In the genomic region with DNA sequence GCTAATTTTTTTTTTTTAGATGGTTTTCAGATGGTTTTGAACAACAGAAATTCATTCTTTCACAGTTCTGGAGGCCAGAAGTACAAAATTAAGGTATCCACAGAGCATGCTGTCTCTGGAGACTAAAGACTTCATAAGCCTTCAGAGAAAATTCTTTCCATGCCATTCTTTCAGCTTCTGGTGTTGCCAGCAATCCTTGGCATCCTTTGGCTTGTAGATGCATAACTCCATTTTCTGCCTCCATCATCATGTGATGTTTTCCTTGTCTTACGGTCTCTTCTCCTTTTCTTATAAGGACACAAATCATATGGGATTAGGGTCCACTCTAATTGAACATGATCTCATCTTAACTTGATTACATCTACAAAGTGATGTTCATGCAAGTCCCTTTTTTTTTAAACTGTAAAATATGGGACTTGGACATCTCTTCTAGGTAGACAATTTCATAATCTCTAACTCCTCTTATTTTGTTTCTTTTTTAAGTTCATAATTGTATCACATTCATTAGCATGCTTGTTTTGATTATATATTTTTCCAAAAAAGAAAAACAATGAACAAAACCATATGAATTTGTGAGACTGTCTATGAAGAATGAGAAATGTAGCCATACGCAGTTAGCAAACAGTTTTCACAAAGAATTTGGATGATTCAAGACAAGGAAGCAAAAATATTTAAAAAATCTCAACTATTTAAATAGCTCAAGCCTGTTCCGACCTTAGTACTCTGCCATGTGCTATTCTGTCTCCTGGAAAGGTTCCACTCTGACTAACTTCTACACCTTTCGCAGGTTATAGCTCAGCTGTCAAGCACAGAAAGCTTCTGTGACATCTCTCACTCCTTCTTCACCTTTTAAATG, we compare ENCODE assay signal across 20 cellular contexts. TPM values are rescaled to one million over a fixed set of nuclear protein-coding genes. Genes with fewer than 3 reads are reported as not detected.
DNase-seq lines count a peak whose midpoint lies in the region; ATAC-seq and TF ChIP-seq lines count a peak whose summit lies in the region.
"Had no signal": no experiment of that assay in that cellular context is flagged by ENCODE, and none has a peak within 500 bp of the region (broad histone marks: within the 10 kb centered on the region; RNA-seq: fewer than 3 reads in every experiment).

No MANE protein-coding gene starts in this region.

- H3K9me3 Mint-ChIP-seq in GM23338 = no peaks in the 10 kb centered on the region
- H3K9me3 Mint-ChIP-seq: activated CD4-positive, alpha-beta memory T cell treated with anti-CD3 and anti-CD28 coated beads, Interleukin-2, amount 10 ng/mL, durations not matched to agents 7 days and 5 days; activated T-helper 1 cell treated with anti-CD3 and anti-CD28 coated beads, Interleukin-12 subunit alpha, Interleukin-12 subunit beta, Interleukin-2, Interleukin-4 antibody, amounts not matched to agents 30 ng/mL and 10 ng/mL and 1 ng/mL, durations not matched to agents 14 hours and 24 hours and 36 hours; endodermal cell; nephron had no signal

- no peaks in the 10 kb centered on the region for H3K27me3 Mint-ChIP-seq in GM23338 (ENCODE audit: insufficient read depth, low read depth, poor library complexity)
- H3K27me3 Mint-ChIP-seq: activated CD4-positive, alpha-beta memory T cell treated with anti-CD3 and anti-CD28 coated beads, Interleukin-2, amount 10 ng/mL, durations not matched to agents 7 days and 5 days had no signal

- H3K4me3 ChIP-seq in GM23338 (no peak overlapping the region), adipocyte (ENCODE audit: low read length) (no peak overlapping the region), hepatocyte (no peak overlapping the region)
- H3K4me3 ChIP-seq: breast epithelium, left ventricle myocardium inferior, sigmoid colon had no signal

- H3K9me3 ChIP-seq in adipocyte (ENCODE audit: control insufficient read depth, low read length) (no peaks in the 10 kb centered on the region), hepatocyte (ENCODE audit: low read depth) (no peaks in the 10 kb centered on the region)
- H3K9me3 ChIP-seq: breast epithelium, left ventricle myocardium inferior, sigmoid colon had no signal

- TF ChIP-seq CTCF in GM23338 (conservative IDR thresholded peaks at IDR 0.05; ENCODE audit: low read depth in 2 of 2) = no peak
- TF ChIP-seq CTCF in hepatocyte (IDR thresholded peaks at IDR 0.05; ENCODE audit: poor library complexity) = no peak

- H3K27ac Mint-ChIP-seq in GM23338 = no peak overlapping the region
- H3K27ac Mint-ChIP-seq: activated CD4-positive, alpha-beta memory T cell treated with anti-CD3 and anti-CD28 coated beads, Interleukin-2, amount 10 ng/mL, durations not matched to agents 7 days and 5 days; activated T-helper 1 cell treated with anti-CD3 and anti-CD28 coated beads, Interleukin-12 subunit alpha, Interleukin-12 subunit beta, Interleukin-2, Interleukin-4 antibody, amounts not matched to agents 30 ng/mL and 10 ng/mL and 1 ng/mL, durations not matched to agents 14 hours and 24 hours and 36 hours; endodermal cell; nephron had no signal

- no peaks in the 10 kb centered on the region for H3K36me3 ChIP-seq in GM23338 (ENCODE audit: insufficient read depth)
- H3K36me3 ChIP-seq in adipocyte (ENCODE audit: control insufficient read depth, insufficient read depth, low read length, severe bottlenecking) = no peaks in the 10 kb centered on the region
- no peaks in the 10 kb centered on the region for H3K36me3 ChIP-seq in hepatocyte (replicated peaks; ENCODE audit: insufficient read depth, low read depth)
- H3K36me3 ChIP-seq: breast epithelium, left ventricle myocardium inferior, sigmoid colon had no signal

- no peak overlapping the region for H3K9ac ChIP-seq in adipocyte (ENCODE audit: low read length)

- H3K79me2 ChIP-seq in GM23338 (replicated peaks; ENCODE audit: insufficient read depth) (no peaks in the 10 kb centered on the region), hepatocyte (no peaks in the 10 kb centered on the region)

- H3K4me2 ChIP-seq in GM23338 (no peak overlapping the region), hepatocyte (no peak overlapping the region)

- WGBS in hepatocyte (ENCODE audit: low lambda C conversion rate, missing lambda C conversion rate) = 52% methylated on average over 4 of the region's 4 CpGs

- no peaks in the 10 kb centered on the region for H3F3A ChIP-seq in GM23338 (replicated peaks; ENCODE audit: low read depth)

- H4K20me1 ChIP-seq in GM23338 (replicated peaks; ENCODE audit: insufficient read depth) (no peaks in the 10 kb centered on the region), hepatocyte (ENCODE audit: insufficient read depth, poor library complexity, severe bottlenecking) (no peaks in the 10 kb centered on the region)

- peak; percentile 36 for DNase-seq in GM23338 (ENCODE audit: low spot score)
- DNase-seq in adipocyte (ENCODE audit: low read depth) = peak; percentile 65
- DNase-seq in hepatocyte (ENCODE audit: low spot score) = peak; percentile 40
- DNase-seq in stromal cell of bone marrow (ENCODE audit: low read depth) = peak; percentile 7
- DNase-seq in anterior cingulate cortex (lab: John Stamatoyannopoulos, UW) = no peak
- DNase-seq: activated CD4-positive, alpha-beta memory T cell treated with anti-CD3 and anti-CD28 coated beads, Interleukin-2, amount 10 ng/mL, durations not matched to agents 7 days and 5 days; endodermal cell; H7; head of caudate nucleus; left ventricle myocardium inferior; MV-4-11; SHP77; sigmoid colon; stimulated activated naive CD4-positive, alpha-beta T cell had no signal

- H3K4me3 Mint-ChIP-seq in GM23338 = no peak overlapping the region
- H3K4me3 Mint-ChIP-seq: activated CD4-positive, alpha-beta memory T cell treated with anti-CD3 and anti-CD28 coated beads, Interleukin-2, amount 10 ng/mL, durations not matched to agents 7 days and 5 days; activated T-helper 1 cell treated with anti-CD3 and anti-CD28 coated beads, Interleukin-12 subunit alpha, Interleukin-12 subunit beta, Interleukin-2, Interleukin-4 antibody, amounts not matched to agents 30 ng/mL and 10 ng/mL and 1 ng/mL, durations not matched to agents 14 hours and 24 hours and 36 hours; endodermal cell; nephron had no signal

- H3K27me3 ChIP-seq in GM23338 (ENCODE audit: insufficient read depth) (no peaks in the 10 kb centered on the region), adipocyte (replicated peaks; ENCODE audit: control insufficient read depth, insufficient read depth, low read length) (no peaks in the 10 kb centered on the region), hepatocyte (no peaks in the 10 kb centered on the region)
- H3K27me3 ChIP-seq: breast epithelium, sigmoid colon had no signal

- H2AFZ ChIP-seq in GM23338 (no peak overlapping the region), hepatocyte (no peak overlapping the region)

- no peak overlapping the region for H3K27ac ChIP-seq in GM23338 (ENCODE audit: low read depth)
- H3K27ac ChIP-seq in hepatocyte = no peak overlapping the region
- H3K27ac ChIP-seq: breast epithelium, left ventricle myocardium inferior had no signal

- H3K4me1 Mint-ChIP-seq in GM23338 = peaks cover 17% of the 10 kb centered on the region
- H3K4me1 Mint-ChIP-seq: activated CD4-positive, alpha-beta memory T cell treated with anti-CD3 and anti-CD28 coated beads, Interleukin-2, amount 10 ng/mL, durations not matched to agents 7 days and 5 days had no signal

- H3K36me3 Mint-ChIP-seq in GM23338 (ENCODE audit: low read depth) = no peaks in the 10 kb centered on the region

- ATAC-seq in GM23338 (no peak), HG03108 (IDR thresholded peaks at IDR 0.05; ENCODE audit: unreplicated experiment) (no peak), HG02884 (IDR thresholded peaks at IDR 0.05; ENCODE audit: unreplicated experiment) (no peak)

- no peaks in the 10 kb centered on the region for H3K4me1 ChIP-seq in GM23338 (ENCODE audit: insufficient read depth)
- H3K4me1 ChIP-seq in adipocyte (ENCODE audit: control insufficient read depth, insufficient read depth, low read length) = peaks cover 19% of the 10 kb centered on the region
- no peaks in the 10 kb centered on the region for H3K4me1 ChIP-seq in hepatocyte (ENCODE audit: insufficient read depth)
- H3K4me1 ChIP-seq: breast epithelium, left ventricle myocardium inferior had no signal

- H3K9me2 ChIP-seq in GM23338 (ENCODE audit: insufficient read depth) (no peaks in the 10 kb centered on the region), hepatocyte (replicated peaks; ENCODE audit: insufficient read depth) (no peaks in the 10 kb centered on the region)

TF ChIP-seq in GM23338, 12 proteins besides CTCF, POLR2A, EP300 and RAD21 (continues in another document):
- TF ChIP-seq, protein P1, sequence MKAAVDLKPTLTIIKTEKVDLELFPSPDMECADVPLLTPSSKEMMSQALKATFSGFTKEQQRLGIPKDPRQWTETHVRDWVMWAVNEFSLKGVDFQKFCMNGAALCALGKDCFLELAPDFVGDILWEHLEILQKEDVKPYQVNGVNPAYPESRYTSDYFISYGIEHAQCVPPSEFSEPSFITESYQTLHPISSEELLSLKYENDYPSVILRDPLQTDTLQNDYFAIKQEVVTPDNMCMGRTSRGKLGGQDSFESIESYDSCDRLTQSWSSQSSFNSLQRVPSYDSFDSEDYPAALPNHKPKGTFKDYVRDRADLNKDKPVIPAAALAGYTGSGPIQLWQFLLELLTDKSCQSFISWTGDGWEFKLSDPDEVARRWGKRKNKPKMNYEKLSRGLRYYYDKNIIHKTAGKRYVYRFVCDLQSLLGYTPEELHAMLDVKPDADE (IDR thresholded peaks at IDR 0.05) = no peak
- no peak for TF ChIP-seq EZH2phosphoT487 (IDR thresholded peaks at IDR 0.05; ENCODE audit: unreplicated experiment)
- no peak for TF ChIP-seq EZH2 (IDR thresholded peaks at IDR 0.05; ENCODE audit: low read depth, unreplicated experiment)

RNA-seq across cellular contexts. Expression of a gene that starts 53.1 kb away (rescaled TPM):
- not detected in 2 replicates for total RNA-seq in GM23338 (2014; rRNA removed; shearing (Covaris generic))
- polyA plus RNA-seq in GM23338 (2016; fragmentation: Nextera tagmentation; extraction: Ambion mirVana) (not detected in 2 replicates), hepatocyte (not detected in 2 replicates)
- not detected in 2 replicates for total RNA-seq in hepatocyte
- total RNA-seq: activated CD4-positive, alpha-beta memory T cell treated with anti-CD3 and anti-CD28 coated beads, Interleukin-2, amount 10 ng/mL, durations not matched to agents 7 days and 5 days; activated T-helper 1 cell treated with anti-CD3 and anti-CD28 coated beads, Interleukin-12 subunit alpha, Interleukin-12 subunit beta, Interleukin-2, Interleukin-4 antibody, amounts not matched to agents 30 ng/mL and 10 ng/mL and 1 ng/mL, durations not matched to agents 14 hours and 24 hours and 36 hours; breast epithelium; endodermal cell; H7; HT-29; left ventricle myocardium inferior; sigmoid colon had no signal
- polyA plus RNA-seq: sigmoid colon had no signal

Comparison
In these comparisons a context has a peak if more than half of its experiments do, and no peak if none do; other contexts are left out.
1. DNase-seq: peak in GM23338 (single experiment), adipocyte (single experiment), hepatocyte (single experiment) and stromal cell of bone marrow (single experiment); none in anterior cingulate cortex (0 of 58).